In the genomic region with DNA sequence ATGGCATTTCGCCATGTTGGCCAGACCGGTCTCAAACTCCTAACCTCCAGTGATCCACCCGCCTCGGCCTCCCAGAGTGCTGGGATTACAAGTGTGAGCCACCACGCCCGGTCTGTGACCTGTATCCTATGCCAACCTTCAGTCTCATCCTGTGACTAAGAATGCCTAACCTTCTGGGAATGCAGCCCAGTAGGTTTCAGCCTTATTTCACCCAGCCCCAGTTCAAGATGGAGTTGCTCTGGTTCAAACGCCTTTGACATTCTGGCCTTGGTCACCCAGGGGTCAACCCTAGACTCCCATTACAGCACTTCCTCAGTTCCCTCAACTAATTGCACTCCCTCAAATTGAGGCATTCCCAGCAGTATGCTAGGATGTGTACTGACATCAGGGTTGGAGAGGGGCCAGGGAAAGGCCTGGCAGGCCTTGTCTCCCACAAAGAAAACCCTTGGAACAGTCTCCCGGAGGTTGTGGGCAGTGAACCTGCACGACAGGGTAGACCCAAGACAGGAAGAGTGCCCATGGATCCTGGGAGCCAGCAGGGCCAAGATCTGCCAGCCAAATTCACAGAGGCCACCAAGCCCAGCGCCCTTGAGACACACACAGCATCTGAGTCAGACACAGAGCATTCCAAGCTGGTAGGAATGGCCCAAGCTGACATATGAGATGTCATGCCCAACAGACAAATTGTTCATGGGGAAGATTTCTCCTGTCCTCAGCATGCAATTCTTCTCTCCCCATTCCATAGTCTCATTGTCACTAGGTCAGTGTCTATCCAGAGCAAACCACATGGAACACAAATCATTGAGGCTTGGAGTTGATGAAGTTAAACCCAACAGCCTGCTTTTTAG, we compare ENCODE assay signal across 11 cellular contexts. TPM values are rescaled to one million over a fixed set of nuclear protein-coding genes. Genes with fewer than 3 reads are reported as not detected.
A peak's percentile ranks its signal among the peaks of the same experiment; 100 is the strongest.
DNase-seq lines count a peak whose midpoint lies in the region; ATAC-seq, FAIRE-seq and TF ChIP-seq lines count a peak whose summit lies in the region.
"Had no signal": no experiment of that assay in that cellular context is flagged by ENCODE, and none has a peak within 500 bp of the region (broad histone marks: within the 10 kb centered on the region; RNA-seq: fewer than 3 reads in every experiment).

No MANE protein-coding gene starts in this region.

- no peak for TF ChIP-seq RAD21 in A549 (conservative IDR thresholded peaks at IDR 0.05 in 1 of 2, IDR thresholded peaks at IDR 0.05 in 1 of 2)

- CTCF ChIA-PET in A549 (lab: Yijun Ruan, JAX) = no interaction called here

- peak overlapping the region; percentile 5; the same call in 1 of the 3 replicates for H3K4me2 ChIP-seq in A549

- TF ChIP-seq EP300 in A549 (IDR thresholded peaks at IDR 0.05) = no peak

- POLR2A ChIA-PET in A549 (lab: Yijun Ruan, JAX) = no interaction called here

- DNase-seq in A549 (ENCODE audit: low read depth in 1 of 2, low spot score in 1 of 2) (peak; percentile 40 to 49), LoVo (ENCODE audit: low spot score) (peak; percentile 39), dedifferentiated amniotic fluid mesenchymal stem cell (ENCODE audit: extremely low spot score) (peak; percentile 62), lung microvascular endothelial cell (ENCODE audit: low read depth in 2 of 2) (peak; percentile 19 to 40), NOMO-1 (lab: John Stamatoyannopoulos, UW; ENCODE audit: unreplicated experiment in 2 of 2) (no peak), NCI-H2107 treated with DMSO at 0.1 percent for 48 hours (lab: John Stamatoyannopoulos, UW; ENCODE audit: unreplicated experiment) (no peak)
- DNase-seq: activated CD4-positive, alpha-beta T cell treated with anti-CD3 and anti-CD28 coated beads, Interleukin-2, amount 10 ng/mL, durations not matched to agents 7 days and 5 days; BE2C had no signal

- ATAC-seq in A549 = peak; percentile 53 to 57
- ATAC-seq in GM18502 (IDR thresholded peaks at IDR 0.05; ENCODE audit: poor library complexity, unreplicated experiment) = no peak
- no peak for ATAC-seq in HG02884 (IDR thresholded peaks at IDR 0.05; ENCODE audit: unreplicated experiment)

- H3K4me1 ChIP-seq in A549 = peaks cover 24% of the 10 kb centered on the region
- H3K4me1 ChIP-seq: BE2C had no signal

- WGBS in A549 (ENCODE audit: missing lambda C conversion rate) = 49% methylated on average over 10 of the region's 10 CpGs

- no peak for TF ChIP-seq CTCF in A549 (IDR thresholded peaks at IDR 0.05)

- H3K9me3 ChIP-seq in A549 = no peaks in the 10 kb centered on the region
- H3K9me3 ChIP-seq: BE2C had no signal

- H3K27ac ChIP-seq in A549 = peak overlapping the region; percentile 35 to 75; a peak in 5 of 6 replicates
- H3K27ac ChIP-seq: cardiac muscle cell had no signal

- no peak for TF ChIP-seq POLR2A in A549 (IDR thresholded peaks at IDR 0.05; ENCODE audit: low read length)

- no peak overlapping the region for H3K4me3 ChIP-seq in A549
- H3K4me3 ChIP-seq: cardiac muscle cell had no signal

- no peak for FAIRE-seq in A549 (lab: Jason Lieb, UNC)

TF ChIP-seq in A549, 52 proteins besides CTCF, POLR2A, EP300 and RAD21 (continues in another document):
- TF ChIP-seq, protein P1, sequence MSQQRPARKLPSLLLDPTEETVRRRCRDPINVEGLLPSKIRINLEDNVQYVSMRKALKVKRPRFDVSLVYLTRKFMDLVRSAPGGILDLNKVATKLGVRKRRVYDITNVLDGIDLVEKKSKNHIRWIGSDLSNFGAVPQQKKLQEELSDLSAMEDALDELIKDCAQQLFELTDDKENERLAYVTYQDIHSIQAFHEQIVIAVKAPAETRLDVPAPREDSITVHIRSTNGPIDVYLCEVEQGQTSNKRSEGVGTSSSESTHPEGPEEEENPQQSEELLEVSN (IDR thresholded peaks at IDR 0.05; ENCODE audit: borderline replicate concordance, low read depth) = no peak
- no peak for TF ChIP-seq CEBPB (IDR thresholded peaks at IDR 0.05)
- no peak for TF ChIP-seq SREBF2 (IDR thresholded peaks at IDR 0.05)
- TF ChIP-seq, protein P2, sequence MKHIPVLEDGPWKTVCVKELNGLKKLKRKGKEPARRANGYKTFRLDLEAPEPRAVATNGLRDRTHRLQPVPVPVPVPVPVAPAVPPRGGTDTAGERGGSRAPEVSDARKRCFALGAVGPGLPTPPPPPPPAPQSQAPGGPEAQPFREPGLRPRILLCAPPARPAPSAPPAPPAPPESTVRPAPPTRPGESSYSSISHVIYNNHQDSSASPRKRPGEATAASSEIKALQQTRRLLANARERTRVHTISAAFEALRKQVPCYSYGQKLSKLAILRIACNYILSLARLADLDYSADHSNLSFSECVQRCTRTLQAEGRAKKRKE (CRISPR knock-in tag; IDR thresholded peaks at IDR 0.05; ENCODE audit: low read depth) = peak; percentile 100
- no peak for TF ChIP-seq JUN (IDR thresholded peaks at IDR 0.05)
- no peak for TF ChIP-seq PHF8 (IDR thresholded peaks at IDR 0.05; ENCODE audit: borderline replicate concordance, low read depth)
- TF ChIP-seq TFCP2L1 (CRISPR knock-in tag; IDR thresholded peaks at IDR 0.05) = peak; percentile 67; the same call in 1 of the 2 replicates
- no peak for TF ChIP-seq RCOR1 (IDR thresholded peaks at IDR 0.05; ENCODE audit: low read depth, low read length)
- peak; percentile 98 for TF ChIP-seq HOXB5 (CRISPR knock-in tag; IDR thresholded peaks at IDR 0.05)
- no peak for TF ChIP-seq EHMT2 (IDR thresholded peaks at IDR 0.05; ENCODE audit: low read depth)
- no peak for TF ChIP-seq CHD2 (IDR thresholded peaks at IDR 0.05; ENCODE audit: low read length, partially characterized antibody)
- no peak for TF ChIP-seq JUNB (IDR thresholded peaks at IDR 0.05)
- no peak for TF ChIP-seq ZFP36 (IDR thresholded peaks at IDR 0.05; ENCODE audit: borderline replicate concordance, partially characterized antibody)
- TF ChIP-seq SMC3 (IDR thresholded peaks at IDR 0.05) = no peak
- TF ChIP-seq, protein P3, sequence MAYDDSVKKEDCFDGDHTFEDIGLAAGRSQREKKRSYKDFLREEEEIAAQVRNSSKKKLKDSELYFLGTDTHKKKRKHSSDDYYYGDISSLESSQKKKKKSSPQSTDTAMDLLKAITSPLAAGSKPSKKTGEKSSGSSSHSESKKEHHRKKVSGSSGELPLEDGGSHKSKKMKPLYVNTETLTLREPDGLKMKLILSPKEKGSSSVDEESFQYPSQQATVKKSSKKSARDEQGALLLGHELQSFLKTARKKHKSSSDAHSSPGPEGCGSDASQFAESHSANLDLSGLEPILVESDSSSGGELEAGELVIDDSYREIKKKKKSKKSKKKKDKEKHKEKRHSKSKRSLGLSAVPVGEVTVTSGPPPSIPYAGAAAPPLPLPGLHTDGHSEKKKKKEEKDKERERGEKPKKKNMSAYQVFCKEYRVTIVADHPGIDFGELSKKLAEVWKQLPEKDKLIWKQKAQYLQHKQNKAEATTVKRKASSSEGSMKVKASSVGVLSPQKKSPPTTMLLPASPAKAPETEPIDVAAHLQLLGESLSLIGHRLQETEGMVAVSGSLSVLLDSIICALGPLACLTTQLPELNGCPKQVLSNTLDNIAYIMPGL (CRISPR knock-in tag; IDR thresholded peaks at IDR 0.05; ENCODE audit: borderline replicate concordance) = no peak
- peak; percentile 82; the same call in 1 of the 2 replicates for TF ChIP-seq FOSB (CRISPR knock-in tag; IDR thresholded peaks at IDR 0.05)
- TF ChIP-seq MAZ (IDR thresholded peaks at IDR 0.05; ENCODE audit: borderline replicate concordance, low read depth, low read length) = no peak
- TF ChIP-seq, protein P4, sequence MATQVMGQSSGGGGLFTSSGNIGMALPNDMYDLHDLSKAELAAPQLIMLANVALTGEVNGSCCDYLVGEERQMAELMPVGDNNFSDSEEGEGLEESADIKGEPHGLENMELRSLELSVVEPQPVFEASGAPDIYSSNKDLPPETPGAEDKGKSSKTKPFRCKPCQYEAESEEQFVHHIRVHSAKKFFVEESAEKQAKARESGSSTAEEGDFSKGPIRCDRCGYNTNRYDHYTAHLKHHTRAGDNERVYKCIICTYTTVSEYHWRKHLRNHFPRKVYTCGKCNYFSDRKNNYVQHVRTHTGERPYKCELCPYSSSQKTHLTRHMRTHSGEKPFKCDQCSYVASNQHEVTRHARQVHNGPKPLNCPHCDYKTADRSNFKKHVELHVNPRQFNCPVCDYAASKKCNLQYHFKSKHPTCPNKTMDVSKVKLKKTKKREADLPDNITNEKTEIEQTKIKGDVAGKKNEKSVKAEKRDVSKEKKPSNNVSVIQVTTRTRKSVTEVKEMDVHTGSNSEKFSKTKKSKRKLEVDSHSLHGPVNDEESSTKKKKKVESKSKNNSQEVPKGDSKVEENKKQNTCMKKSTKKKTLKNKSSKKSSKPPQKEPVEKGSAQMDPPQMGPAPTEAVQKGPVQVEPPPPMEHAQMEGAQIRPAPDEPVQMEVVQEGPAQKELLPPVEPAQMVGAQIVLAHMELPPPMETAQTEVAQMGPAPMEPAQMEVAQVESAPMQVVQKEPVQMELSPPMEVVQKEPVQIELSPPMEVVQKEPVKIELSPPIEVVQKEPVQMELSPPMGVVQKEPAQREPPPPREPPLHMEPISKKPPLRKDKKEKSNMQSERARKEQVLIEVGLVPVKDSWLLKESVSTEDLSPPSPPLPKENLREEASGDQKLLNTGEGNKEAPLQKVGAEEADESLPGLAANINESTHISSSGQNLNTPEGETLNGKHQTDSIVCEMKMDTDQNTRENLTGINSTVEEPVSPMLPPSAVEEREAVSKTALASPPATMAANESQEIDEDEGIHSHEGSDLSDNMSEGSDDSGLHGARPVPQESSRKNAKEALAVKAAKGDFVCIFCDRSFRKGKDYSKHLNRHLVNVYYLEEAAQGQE (IDR thresholded peaks at IDR 0.05) = no peak
- TF ChIP-seq GATA3 (IDR thresholded peaks at IDR 0.05; ENCODE audit: borderline replicate concordance) = no peak
- TF ChIP-seq, protein P5, sequence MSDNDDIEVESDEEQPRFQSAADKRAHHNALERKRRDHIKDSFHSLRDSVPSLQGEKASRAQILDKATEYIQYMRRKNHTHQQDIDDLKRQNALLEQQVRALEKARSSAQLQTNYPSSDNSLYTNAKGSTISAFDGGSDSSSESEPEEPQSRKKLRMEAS (IDR thresholded peaks at IDR 0.05) = no peak

RNA-seq across cellular contexts. Expression of a gene that starts 24.9 kb away (rescaled TPM):
- polyA plus RNA-seq in A549 (2011; rRNA removed) (25.3 and 26.0 TPM in 2 replicates), A549 (2017; fragmentation: RNase III; extraction: RNeasy Plus Mini Kit Qiagen cat#74134 plus additional on column Dnase treatment) (25.0 to 26.5 TPM (median 25.6 TPM) in 3 replicates)
- 8.5 and 10.5 TPM in 2 replicates for polyA plus RNA-seq in A549 (2012; cell fraction: cytosol; rRNA removed)
- polyA plus RNA-seq in A549 (2012; cell fraction: nucleus; rRNA removed) = 4.8 and 6.9 TPM in 2 replicates
- 17.4 and 18.3 TPM in 2 replicates for polyA minus RNA-seq in A549 (2011; rRNA and poly(A)+ RNA removed)
- total RNA-seq in lung microvascular endothelial cell = 27.7 and 32.1 TPM in 2 replicates

Comparison
In these comparisons a context has a peak if more than half of its experiments do, and no peak if none do; other contexts are left out.
1. ATAC-seq: peak in A549 (2 of 2); none in GM18502 (single experiment) and HG02884 (single experiment).
2. DNase-seq: peak in A549 (2 of 2), LoVo (single experiment), dedifferentiated amniotic fluid mesenchymal stem cell (single experiment) and lung microvascular endothelial cell (2 of 2); none in NOMO-1 (0 of 2) and NCI-H2107 treated with DMSO at 0.1 percent for 48 hours (single experiment).